ENCODE assay signal across 15 cellular contexts in genomic region chr17:78124836-78125137, GRCh38. TPM values are rescaled to one million over a fixed set of nuclear protein-coding genes. Genes with fewer than 3 reads are reported as not detected.
DNase-seq lines count a peak whose midpoint lies in the region; TF ChIP-seq lines count a peak whose summit lies in the region.
"Had no signal": no experiment of that assay in that cellular context is flagged by ENCODE, and none has a peak within 500 bp of the region (broad histone marks: within the 10 kb centered on the region; RNA-seq: fewer than 3 reads in every experiment).

No MANE protein-coding gene starts in this region.

- peaks cover 3% of the 10 kb centered on the region for H3K79me2 ChIP-seq in hepatocyte

- no peak overlapping the region for H3K9ac ChIP-seq in rectal smooth muscle tissue (ENCODE audit: low read length)

- H3K4me3 Mint-ChIP-seq in T-helper 1 cell treated with Interleukin-12 subunit alpha and Interleukin-12 subunit beta and Interleukin-4 antibody, amounts not matched to agents 30 μg/mL and 1 μg/mL, for 36 hours: peak overlapping the region; percentile 48
- H3K4me3 Mint-ChIP-seq in IgD-negative memory B cell: peak overlapping the region; percentile 44 to 90 (median 52)

- H3K9me3 ChIP-seq in hepatocyte (ENCODE audit: low read depth): no peaks in the 10 kb centered on the region

- no peaks in the 10 kb centered on the region for H4K20me1 ChIP-seq in hepatocyte (ENCODE audit: insufficient read depth, poor library complexity, severe bottlenecking)

- H3K27me3 Mint-ChIP-seq in T-helper 1 cell treated with Interleukin-12 subunit alpha and Interleukin-12 subunit beta and Interleukin-4 antibody, amounts not matched to agents 30 μg/mL and 1 μg/mL, for 36 hours (ENCODE audit: low read depth): no peaks in the 10 kb centered on the region
- no peaks in the 10 kb centered on the region for H3K27me3 Mint-ChIP-seq in IgD-negative memory B cell

- H3K27ac ChIP-seq in caudate nucleus (ENCODE audit: low read depth, low read length): peak overlapping the region; percentile 98
- H3K27ac ChIP-seq in rectal smooth muscle tissue (ENCODE audit: low read depth, low read length): no peak overlapping the region
- no peak overlapping the region for H3K27ac ChIP-seq in hepatocyte
- H3K27ac ChIP-seq: 22Rv1 had no signal

- H3K4me3 ChIP-seq in rectal smooth muscle tissue (ENCODE audit: low read length) (peak overlapping the region; percentile 36), hepatocyte (no peak overlapping the region)

- peaks cover 3% of the 10 kb centered on the region for H3K27me3 ChIP-seq in rectal smooth muscle tissue (ENCODE audit: control insufficient read depth, insufficient read depth, low read length)
- H3K27me3 ChIP-seq in hepatocyte: no peaks in the 10 kb centered on the region

- H3K9me3 Mint-ChIP-seq in T-helper 1 cell treated with Interleukin-12 subunit alpha and Interleukin-12 subunit beta and Interleukin-4 antibody, amounts not matched to agents 30 μg/mL and 1 μg/mL, for 36 hours: no peaks in the 10 kb centered on the region
- no peaks in the 10 kb centered on the region for H3K9me3 Mint-ChIP-seq in IgD-negative memory B cell

- peak overlapping the region; percentile 26 for H3K27ac Mint-ChIP-seq in T-helper 1 cell treated with Interleukin-12 subunit alpha and Interleukin-12 subunit beta and Interleukin-4 antibody, amounts not matched to agents 30 μg/mL and 1 μg/mL, for 36 hours
- H3K27ac Mint-ChIP-seq in IgD-negative memory B cell: peak overlapping the region in 2 of 3 donors; percentile 82 to 100

- WGBS in hepatocyte (ENCODE audit: low lambda C conversion rate, missing lambda C conversion rate): 95% methylated on average over 11 of the region's 12 CpGs

- peaks cover 12% of the 10 kb centered on the region for H3K36me3 ChIP-seq in rectal smooth muscle tissue (ENCODE audit: control insufficient read depth, insufficient read depth, low read length)
- no peaks in the 10 kb centered on the region for H3K36me3 ChIP-seq in hepatocyte (replicated peaks; ENCODE audit: insufficient read depth, low read depth)

- peaks cover 44% of the 10 kb centered on the region for H3K4me1 Mint-ChIP-seq in T-helper 1 cell treated with Interleukin-12 subunit alpha and Interleukin-12 subunit beta and Interleukin-4 antibody, amounts not matched to agents 30 μg/mL and 1 μg/mL, for 36 hours (ENCODE audit: low read depth)
- H3K4me1 Mint-ChIP-seq in IgD-negative memory B cell: peaks cover 20 to 41% (median 38%) of the 10 kb centered on the region in 3 donors

- H3K9me2 ChIP-seq in hepatocyte (replicated peaks; ENCODE audit: insufficient read depth): no peaks in the 10 kb centered on the region

- DNase-seq in T-helper 1 cell: no peak
- no peak for DNase-seq in caudate nucleus (lab: John Stamatoyannopoulos, UW)
- no peak for DNase-seq in cerebellar nuclear complex (lab: John Stamatoyannopoulos, UW)
- DNase-seq in hepatocyte (ENCODE audit: low spot score): no peak
- DNase-seq in NCI-H1417 (lab: John Stamatoyannopoulos, UW): no peak
- DNase-seq: NCI-H187; NK-92 treated with Interleukin-12 subunit alpha and Interleukin-12 subunit beta, amount 100 ng/mL, for 24 hours had no signal

- peaks cover 48% of the 10 kb centered on the region for H3K36me3 Mint-ChIP-seq in T-helper 1 cell treated with Interleukin-12 subunit alpha and Interleukin-12 subunit beta and Interleukin-4 antibody, amounts not matched to agents 30 μg/mL and 1 μg/mL, for 36 hours (ENCODE audit: low read depth)
- no peaks in the 10 kb centered on the region for H3K36me3 Mint-ChIP-seq in IgD-negative memory B cell

- no peak overlapping the region for H3K4me2 ChIP-seq in hepatocyte

- no peak overlapping the region for H2AFZ ChIP-seq in hepatocyte

- H3K4me1 ChIP-seq in rectal smooth muscle tissue (ENCODE audit: control insufficient read depth, insufficient read depth, low read length) (no peaks in the 10 kb centered on the region), hepatocyte (ENCODE audit: insufficient read depth) (peaks cover 12% of the 10 kb centered on the region)

- TF ChIP-seq CTCF in hepatocyte (IDR thresholded peaks at IDR 0.05; ENCODE audit: poor library complexity): no peak

RNA-seq across cellular contexts. Expression of gene TMC6, which starts 3.8 kb away (rescaled TPM):
- 212 TPM for polyA plus RNA-seq in IgD-negative memory B cell
- total RNA-seq in hepatocyte: 20.9 and 26.7 TPM in 2 replicates
- 57.9 and 62.8 TPM in 2 replicates for polyA plus RNA-seq in hepatocyte

RNA-seq across cellular contexts. Expression of gene TMC8, which starts 5.8 kb away (rescaled TPM):
- 97.5 TPM for polyA plus RNA-seq in IgD-negative memory B cell
- total RNA-seq in hepatocyte: 0.07 and 0.16 TPM in 2 replicates
- 1.2 and 3.3 TPM in 2 replicates for polyA plus RNA-seq in hepatocyte

RNA-seq across cellular contexts. Expression of gene C17orf99, which starts 21.4 kb away (rescaled TPM):
- not detected for polyA plus RNA-seq in IgD-negative memory B cell
- 0.32 and 0.33 TPM in 2 replicates for total RNA-seq in hepatocyte
- polyA plus RNA-seq in hepatocyte: 0.62 and 0.77 TPM in 2 replicates
- total RNA-seq: astrocyte, H4, lung microvascular endothelial cell, subcutaneous adipose tissue had no signal

RNA-seq across cellular contexts. Expression of gene SYNGR2, which starts 43.6 kb away (rescaled TPM):
- polyA plus RNA-seq in IgD-negative memory B cell (633 TPM), hepatocyte (160 and 191 TPM in 2 replicates)
- total RNA-seq in hepatocyte: 48.3 and 72.5 TPM in 2 replicates

Comparison
In these comparisons a context has a peak if more than half of its experiments do, and no peak if none do; other contexts are left out.
1. RNA of gene TMC8, which starts 5.8 kb away (polyA plus RNA-seq): 97.5 TPM in IgD-negative memory B cell (single experiment); 1.2 to 3.3 TPM in hepatocyte; every median in the first group is over 10 times any median in the second.